28 cellular contexts compared by ENCODE assay signal in genomic region chr2:199806179-199806578, GRCh38. TPM values are rescaled to one million over a fixed set of nuclear protein-coding genes. Genes with fewer than 3 reads are reported as not detected.
DNase-seq lines count a peak whose midpoint lies in the region; ATAC-seq and TF ChIP-seq lines count a peak whose summit lies in the region.
"Had no signal": no experiment of that assay in that cellular context is flagged by ENCODE, and none has a peak within 500 bp of the region (broad histone marks: within the 10 kb centered on the region; RNA-seq: fewer than 3 reads in every experiment).

No MANE protein-coding gene starts in this region.

- no peak for TF ChIP-seq RAD21 in IMR-90 (IDR thresholded peaks at IDR 0.05; ENCODE audit: low read length)

- TF ChIP-seq POLR2A in IMR-90 (IDR thresholded peaks at IDR 0.05; ENCODE audit: low read depth, low read length) (no peak), breast epithelium (IDR thresholded peaks at IDR 0.05) (no peak), uterus (IDR thresholded peaks at IDR 0.05) (no peak)

- H3K9me1 ChIP-seq in IMR-90 (ENCODE audit: insufficient read depth, low read length): no peaks in the 10 kb centered on the region; the same call in 1 of the 2 replicates

- CTCF ChIA-PET in IMR-90 (lab: Yijun Ruan, JAX): interaction anchor here (0.6 kb wide), 1 partner anchor 502 kb away, joined by 4 read pairs; no protein-coding TSS in a partner anchor

- H3K27ac ChIP-seq in IMR-90 (ENCODE audit: insufficient read depth, low read length) (peak overlapping the region; percentile 74; the same call in 1 of the 2 replicates), breast epithelium (no peak overlapping the region), uterus (no peak overlapping the region)
- H3K27ac ChIP-seq: coronary artery, heart right ventricle, ovary, SK-N-MC had no signal

- in situ Hi-C loops in IMR-90 (cut with MboI; ENCODE audit: low sequenced_read_pairs): no loop called here

- no peaks in the 10 kb centered on the region for H3K27me3 Mint-ChIP-seq in mesothelial cell of epicardium (ENCODE audit: low read depth)
- H3K27me3 Mint-ChIP-seq: activated B cell treated with CpG ODN at 0.5 μM for 24 hours; activated T-cell treated with anti-CD3 and anti-CD28 coated beads, Interleukin-2, amount 50 U/mL, for 24 hours; CD8-positive, alpha-beta memory T cell had no signal

- H3K18ac ChIP-seq in IMR-90 (ENCODE audit: low read depth, low read length): peak overlapping the region; percentile 11; the same call in 1 of the 2 replicates

- H3K27me3 ChIP-seq in IMR-90 (ENCODE audit: control insufficient read depth, insufficient read depth, low read length): no peaks in the 10 kb centered on the region
- no peaks in the 10 kb centered on the region for H3K27me3 ChIP-seq in breast epithelium
- H3K27me3 ChIP-seq in uterus: no peaks in the 10 kb centered on the region
- H3K27me3 ChIP-seq: heart right ventricle, ovary had no signal

- no peak overlapping the region for H3K9ac ChIP-seq in IMR-90 (ENCODE audit: low read depth, low read length)

- H3K9me3 ChIP-seq in IMR-90 (ENCODE audit: control insufficient read depth, insufficient read depth, low read length): peaks cover 3% of the 10 kb centered on the region; the same call in 1 of the 2 replicates
- no peaks in the 10 kb centered on the region for H3K9me3 ChIP-seq in breast epithelium
- H3K9me3 ChIP-seq in uterus: no peaks in the 10 kb centered on the region
- H3K9me3 ChIP-seq: heart right ventricle, ovary had no signal

- H3K4me2 ChIP-seq in IMR-90 (ENCODE audit: low read depth, low read length): peak overlapping the region; percentile 23

- H3K56ac ChIP-seq in IMR-90 (ENCODE audit: extremely low read depth, insufficient read depth, low read length): no peak overlapping the region

- H2BK20ac ChIP-seq in IMR-90 (ENCODE audit: low read depth, low read length): no peak overlapping the region

- peaks cover 15% of the 10 kb centered on the region; the same call in 1 of the 2 replicates for H3K4me1 ChIP-seq in IMR-90 (ENCODE audit: control insufficient read depth, insufficient read depth, low read length)
- H3K4me1 ChIP-seq in breast epithelium: no peaks in the 10 kb centered on the region
- no peaks in the 10 kb centered on the region for H3K4me1 ChIP-seq in uterus

- H2AK5ac ChIP-seq in IMR-90 (ENCODE audit: low read depth, low read length): no peak overlapping the region

- no peak overlapping the region for H3K14ac ChIP-seq in IMR-90 (replicated peaks; ENCODE audit: low read depth, low read length)

- H4K20me1 ChIP-seq in IMR-90 (ENCODE audit: insufficient read depth, low read length): no peaks in the 10 kb centered on the region

- H2BK5ac ChIP-seq in IMR-90 (ENCODE audit: low read depth, low read length, poor library complexity, severe bottlenecking): peak overlapping the region; percentile 81

- H2AFZ ChIP-seq in IMR-90 (replicated peaks; ENCODE audit: low read length, poor library complexity): no peak overlapping the region

- DNase-seq in IMR-90: peak; percentile 74
- peak; percentile 70 for DNase-seq in brain pericyte (ENCODE audit: low read depth, low spot score)
- DNase-seq in mesothelial cell of epicardium (ENCODE audit: low spot score in 2 of 2, unreplicated experiment in 2 of 2): no peak
- peak; percentile 58 for DNase-seq in smooth muscle cell of the brain vasculature (ENCODE audit: low read depth, low spot score)
- DNase-seq in HuH-7.5 (ENCODE audit: low spot score): no peak
- DNase-seq in breast epithelium (ENCODE audit: low spot score in 2 of 2): no peak
- no peak for DNase-seq in AG08395 (ENCODE audit: low spot score)
- no peak for DNase-seq in uterus
- DNase-seq: activated B cell treated with CpG ODN at 0.5 μM for 24 hours; activated CD8-positive, alpha-beta T cell treated with anti-CD3 and anti-CD28 coated beads, Interleukin-2, amount 10 ng/mL, durations not matched to agents 7 days and 5 days; activated naive CD4-positive, alpha-beta T cell treated with Interleukin-2 at 50 U/mL for 16 hours; activated T-cell treated with anti-CD3 and anti-CD28 coated beads, Interleukin-2, amount 50 U/mL, for 24 hours; AML-193; anterior cingulate cortex; CD8-positive, alpha-beta memory T cell; DMS79; H9; heart right ventricle; left ventricle myocardium superior; NCI-H1048; NCI-H2029; NCI-H510A; ovary; stimulated activated CD4-positive, alpha-beta T cell treated with anti-CD3 and anti-CD28 coated beads, Interleukin-2, amount 100 ng/mL, for 24 hours; stimulated activated naive CD8-positive, alpha-beta T cell treated with anti-CD3 and anti-CD28 coated beads, Interleukin-15, Interleukin-2, amounts not matched to agents 100 U/mL and 50 U/mL, for 24 hours; trophoblast cell had no signal

- no peak for TF ChIP-seq CTCF in IMR-90 (conservative IDR thresholded peaks at IDR 0.05; ENCODE audit: low read depth, low read length)
- no peak for TF ChIP-seq CTCF in mesothelial cell of epicardium (IDR thresholded peaks at IDR 0.05; ENCODE audit: unreplicated experiment)
- no peak for TF ChIP-seq CTCF in breast epithelium (IDR thresholded peaks at IDR 0.05)
- no peak for TF ChIP-seq CTCF in uterus (IDR thresholded peaks at IDR 0.05)

- no peak overlapping the region for H2BK15ac ChIP-seq in IMR-90 (ENCODE audit: low read depth, low read length)

- H3K23ac ChIP-seq in IMR-90 (ENCODE audit: low read depth, low read length): no peak overlapping the region

- H3K4me1 Mint-ChIP-seq in mesothelial cell of epicardium: peaks cover 18% of the 10 kb centered on the region
- H3K4me1 Mint-ChIP-seq: activated B cell treated with CpG ODN at 0.5 μM for 24 hours; CD8-positive, alpha-beta memory T cell had no signal

- H4K8ac ChIP-seq in IMR-90 (ENCODE audit: low read depth in 2 of 2, low read length in 2 of 2): no peak overlapping the region

- no CpG with 5 or more reads among the region's 7 CpGs for WGBS in IMR-90 (ENCODE audit: extremely low coverage in 2 of 2, insufficient read length in 1 of 2), 2 experiments

- intact Hi-C loops in IMR-90 (cut with micrococcal nuclease): loop anchor here (1.0 kb wide), 1 partner anchor 49 kb away; no protein-coding TSS in a partner anchor
- intact Hi-C loops in breast epithelium (cut with DNase I; ENCODE audit: low total_unique reads): no loop called here
- intact Hi-C loops in uterus (cut with DNase I; ENCODE audit: low total_unique reads): no loop called here

- no peak overlapping the region for H3K4me3 ChIP-seq in IMR-90 (ENCODE audit: insufficient read depth, low read depth, low read length)
- H3K4me3 ChIP-seq in breast epithelium: no peak overlapping the region
- no peak overlapping the region for H3K4me3 ChIP-seq in uterus
- H3K4me3 ChIP-seq: coronary artery, heart right ventricle, ovary, SK-N-MC had no signal

- no peak overlapping the region for H3K4ac ChIP-seq in IMR-90 (ENCODE audit: low read depth, low read length)

- peak overlapping the region; percentile 58 for H2BK120ac ChIP-seq in IMR-90 (ENCODE audit: low read depth, low read length)

- H3K36me3 ChIP-seq in IMR-90 (ENCODE audit: control insufficient read depth, insufficient read depth, low read length) (no peaks in the 10 kb centered on the region), breast epithelium (no peaks in the 10 kb centered on the region), uterus (no peaks in the 10 kb centered on the region)
- H3K36me3 ChIP-seq: heart right ventricle, ovary had no signal

- H3K36me3 Mint-ChIP-seq in mesothelial cell of epicardium: no peaks in the 10 kb centered on the region
- H3K36me3 Mint-ChIP-seq: CD8-positive, alpha-beta memory T cell had no signal

- H4K91ac ChIP-seq in IMR-90 (ENCODE audit: insufficient read depth, low read depth, low read length): 0 out of 2 replicates have a peak overlapping the region, but pooled peaks have one; percentile 17

- no TSS peak for BruUV-seq in IMR-90 (replicated peaks; lab: Mats Ljungman, UMichigan)

- dilution Hi-C loops in IMR-90 (cut with HindIII; ENCODE audit: low sequenced_read_pairs, unreplicated experiment): no loop called here

- H3K4me3 Mint-ChIP-seq in mesothelial cell of epicardium: no peak overlapping the region
- H3K4me3 Mint-ChIP-seq: activated B cell treated with CpG ODN at 0.5 μM for 24 hours; activated CD8-positive, alpha-beta T cell treated with anti-CD3 and anti-CD28 coated beads, Interleukin-2, amount 10 ng/mL, durations not matched to agents 7 days and 5 days; activated T-cell treated with anti-CD3 and anti-CD28 coated beads, Interleukin-2, amount 50 U/mL, for 24 hours; CD8-positive, alpha-beta memory T cell; H9 had no signal

- no peak overlapping the region for H4K5ac ChIP-seq in IMR-90 (ENCODE audit: low read depth, low read length)

- no peaks in the 10 kb centered on the region for H3K9me3 Mint-ChIP-seq in mesothelial cell of epicardium
- H3K9me3 Mint-ChIP-seq: CD8-positive, alpha-beta memory T cell had no signal

- H3K27ac Mint-ChIP-seq in mesothelial cell of epicardium: peak overlapping the region; percentile 55
- H3K27ac Mint-ChIP-seq: activated B cell treated with CpG ODN at 0.5 μM for 24 hours; activated CD8-positive, alpha-beta T cell treated with anti-CD3 and anti-CD28 coated beads, Interleukin-2, amount 10 ng/mL, durations not matched to agents 7 days and 5 days; activated T-cell treated with anti-CD3 and anti-CD28 coated beads, Interleukin-2, amount 50 U/mL, for 24 hours; H9 had no signal

- peak; percentile 90 for ATAC-seq in IMR-90 (ENCODE audit: low read depth)
- ATAC-seq: activated CD8-positive, alpha-beta T cell treated with anti-CD3 and anti-CD28 coated beads, Interleukin-2, amount 10 ng/mL, durations not matched to agents 7 days and 5 days; heart right ventricle; left ventricle myocardium superior; stimulated activated naive CD8-positive, alpha-beta T cell treated with anti-CD3 and anti-CD28 coated beads, Interleukin-15, Interleukin-2, amounts not matched to agents 100 U/mL and 50 U/mL, for 24 hours had no signal

- no peaks in the 10 kb centered on the region for H3K79me1 ChIP-seq in IMR-90 (ENCODE audit: low read depth in 1 of 2, low read length in 2 of 2)

- POLR2A ChIA-PET in IMR-90 (lab: Charles Lee; ENCODE audit: unreplicated experiment): no interaction called here

- H2AK9ac ChIP-seq in IMR-90 (replicated peaks; ENCODE audit: low read depth, low read length, poor library complexity): no peak overlapping the region

TF ChIP-seq in IMR-90, 13 proteins besides CTCF, POLR2A, EP300 and RAD21:
- TF ChIP-seq MXI1 (IDR thresholded peaks at IDR 0.05; ENCODE audit: borderline replicate concordance, low read depth, low read length) (no peak), RFX5 (IDR thresholded peaks at IDR 0.05; ENCODE audit: low read depth, low read length) (no peak), BHLHE40 (IDR thresholded peaks at IDR 0.05; ENCODE audit: low read depth, low read length) (peak; percentile 71; the same call in 1 of the 2 replicates)

RNA-seq across cellular contexts. Expression of gene FTCDNL1, which starts 44.8 kb away (rescaled TPM):
- total RNA-seq in IMR-90 (2012; rRNA removed) (0.18 and 0.28 TPM in 2 replicates), mesothelial cell of epicardium (1.5 to 2.1 TPM (median 1.5 TPM) in 3 replicates), breast epithelium (1 to 10 TPM; 3.7 to 5.9 (median 5.2) TPM), uterus (1 to 10 TPM in 2 of 4 donors, under 1 TPM in 1, not detected in 1; 0.29 to 5.8 (median 1.4) TPM)
- 0.21 TPM in 1 of 2 replicates, not detected in the other for polyA plus RNA-seq in IMR-90 (2012; rRNA removed)
- polyA plus RNA-seq in IMR-90 (2012; cell fraction: cytosol; rRNA removed): 0.02 TPM in 1 of 2 replicates, not detected in the other
- polyA plus RNA-seq in IMR-90 (2012; cell fraction: nucleus; rRNA removed; ENCODE audit: low replicate concordance): 0.13 TPM in 1 of 2 replicates, not detected in the other

Comparison
In these comparisons a context has a peak if more than half of its experiments do, and no peak if none do; other contexts are left out.
1. DNase-seq: peak in IMR-90 (single experiment), brain pericyte (single experiment) and smooth muscle cell of the brain vasculature (single experiment); none in mesothelial cell of epicardium (0 of 2), HuH-7.5 (single experiment), breast epithelium (0 of 2), AG08395 (single experiment) and uterus (0 of 2).